Comparison of ENCODE assay signal across 8 cellular contexts in the genomic region with DNA sequence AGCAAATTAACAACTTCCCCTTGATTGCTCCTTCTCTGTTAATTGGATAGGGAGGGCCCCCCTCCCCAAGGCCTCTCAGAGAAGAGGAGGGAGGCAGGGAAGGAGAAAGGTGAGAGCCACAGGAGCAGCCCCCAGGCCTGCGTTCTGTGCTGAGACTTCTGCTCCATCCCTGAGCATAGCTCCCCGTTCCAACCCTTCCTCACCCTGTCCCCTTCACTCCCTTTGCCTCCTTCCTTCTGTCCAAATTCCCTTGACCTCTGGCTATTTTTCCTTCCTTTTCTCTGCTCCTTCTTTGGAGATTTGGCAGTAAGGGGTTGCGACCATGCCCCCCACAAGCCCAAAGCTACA. TPM values are rescaled to one million over a fixed set of nuclear protein-coding genes. Genes with fewer than 3 reads are reported as not detected.
A peak's percentile ranks its signal among the peaks of the same experiment; 100 is the strongest.
DNase-seq lines count a peak whose midpoint lies in the region; ATAC-seq, FAIRE-seq and TF ChIP-seq lines count a peak whose summit lies in the region.

No MANE protein-coding gene starts in this region.

- TF ChIP-seq CTCF in bronchial epithelial cell (IDR thresholded peaks at IDR 0.05; ENCODE audit: insufficient read depth, low read length, severe bottlenecking) (no peak), nephron (IDR thresholded peaks at IDR 0.05; ENCODE audit: unreplicated experiment in 3 of 3) (no peak)

- H3K4me3 ChIP-seq in BLaER1: peak overlapping the region; percentile 78
- H3K4me3 ChIP-seq in Jurkat, Clone E6-1 (ENCODE audit: low read length): peak overlapping the region; percentile 56
- H3K4me3 ChIP-seq in bronchial epithelial cell (ENCODE audit: low read depth, low read length): peak overlapping the region; percentile 62

- FAIRE-seq in bronchial epithelial cell (lab: Jason Lieb, UNC): no peak

- H3K9me3 Mint-ChIP-seq in nephron: no peaks in the 10 kb centered on the region

- DNase-seq in Jurkat, Clone E6-1 (ENCODE audit: low read depth, low spot score): no peak
- DNase-seq in bronchial epithelial cell (ENCODE audit: low read depth) (no peak), NCI-H2081 (lab: John Stamatoyannopoulos, UW) (no peak), cerebellum (ENCODE audit: low spot score) (no peak)
- DNase-seq in activated CD8-positive, alpha-beta memory T cell treated with anti-CD3 and anti-CD28 coated beads, Interleukin-2, amount 50 U/mL, for 48 hours: no peak

- ATAC-seq in HG03097 (IDR thresholded peaks at IDR 0.05; ENCODE audit: low FRiP score, unreplicated experiment): no peak

- peaks cover 35% of the 10 kb centered on the region for H3K4me1 ChIP-seq in BLaER1

- H3K36me3 ChIP-seq in BLaER1 (0 out of 2 replicates have a peak, but pooled peaks cover 6% of the 10 kb centered on the region), bronchial epithelial cell (ENCODE audit: control insufficient read depth, insufficient read depth, low read length) (no peaks in the 10 kb centered on the region)

- H3K27ac ChIP-seq in BLaER1: no peak overlapping the region

- no peaks in the 10 kb centered on the region for H3K9me3 ChIP-seq in BLaER1

- peaks cover 18% of the 10 kb centered on the region for H3K4me1 Mint-ChIP-seq in nephron

- peaks cover 61% of the 10 kb centered on the region for H3K27me3 Mint-ChIP-seq in nephron (ENCODE audit: low read depth)

- peak overlapping the region; percentile 84 to 93 (median 92) for H3K4me3 Mint-ChIP-seq in nephron

- H3K4me2 ChIP-seq in BLaER1: peak overlapping the region; percentile 92

- H4K20me1 ChIP-seq in BLaER1: peaks cover 8% of the 10 kb centered on the region

- H3K36me3 Mint-ChIP-seq in nephron (ENCODE audit: low read depth): no peaks in the 10 kb centered on the region

- H3K27me3 ChIP-seq in BLaER1 (peaks cover 43% of the 10 kb centered on the region), bronchial epithelial cell (ENCODE audit: control insufficient read depth, insufficient read depth, low read length) (peaks cover 2% of the 10 kb centered on the region)

- peak overlapping the region in 2 of 3 experiments; percentile 4 to 64 for H3K27ac Mint-ChIP-seq in nephron

- no peak overlapping the region; the same call in 1 of the 2 replicates for H3K9ac ChIP-seq in BLaER1

RNA-seq across cellular contexts. Expression of gene ASIC1, which starts 0.8 kb away (rescaled TPM):
- 40.0 TPM for polyA plus RNA-seq in Jurkat, Clone E6-1 (2012; ENCODE audit: insufficient read depth, insufficient read length)
- 1.3 and 1.4 TPM in 2 replicates for total RNA-seq in bronchial epithelial cell
- total RNA-seq in cerebellum: 20.5 TPM

RNA-seq across cellular contexts. Expression of gene SMARCD1, which starts 28.5 kb away (rescaled TPM):
- polyA plus RNA-seq in Jurkat, Clone E6-1 (2012; ENCODE audit: insufficient read depth, insufficient read length): 141 TPM
- total RNA-seq in bronchial epithelial cell: 24.2 and 27.9 TPM in 2 replicates
- 61.9 TPM for total RNA-seq in cerebellum

RNA-seq across cellular contexts. Expression of gene RACGAP1, which starts 31.3 kb away (rescaled TPM):
- 133 TPM for polyA plus RNA-seq in Jurkat, Clone E6-1 (2012; ENCODE audit: insufficient read depth, insufficient read length)
- total RNA-seq in bronchial epithelial cell (9.6 and 11.3 TPM in 2 replicates), cerebellum (38.3 TPM)

RNA-seq across cellular contexts. Expression of gene GPD1, which starts 47.2 kb away (rescaled TPM):
- not detected for polyA plus RNA-seq in Jurkat, Clone E6-1 (2012; ENCODE audit: insufficient read depth, insufficient read length)
- total RNA-seq in bronchial epithelial cell (0.26 and 0.53 TPM in 2 replicates), cerebellum (1.7 TPM)

RNA-seq across cellular contexts. Expression of gene COX14, which starts 55.4 kb away (rescaled TPM):
- polyA plus RNA-seq in Jurkat, Clone E6-1 (2012; ENCODE audit: insufficient read depth, insufficient read length): 63.4 TPM
- total RNA-seq in bronchial epithelial cell (47.9 and 52.1 TPM in 2 replicates), cerebellum (15.3 TPM)
